In the genomic region with DNA sequence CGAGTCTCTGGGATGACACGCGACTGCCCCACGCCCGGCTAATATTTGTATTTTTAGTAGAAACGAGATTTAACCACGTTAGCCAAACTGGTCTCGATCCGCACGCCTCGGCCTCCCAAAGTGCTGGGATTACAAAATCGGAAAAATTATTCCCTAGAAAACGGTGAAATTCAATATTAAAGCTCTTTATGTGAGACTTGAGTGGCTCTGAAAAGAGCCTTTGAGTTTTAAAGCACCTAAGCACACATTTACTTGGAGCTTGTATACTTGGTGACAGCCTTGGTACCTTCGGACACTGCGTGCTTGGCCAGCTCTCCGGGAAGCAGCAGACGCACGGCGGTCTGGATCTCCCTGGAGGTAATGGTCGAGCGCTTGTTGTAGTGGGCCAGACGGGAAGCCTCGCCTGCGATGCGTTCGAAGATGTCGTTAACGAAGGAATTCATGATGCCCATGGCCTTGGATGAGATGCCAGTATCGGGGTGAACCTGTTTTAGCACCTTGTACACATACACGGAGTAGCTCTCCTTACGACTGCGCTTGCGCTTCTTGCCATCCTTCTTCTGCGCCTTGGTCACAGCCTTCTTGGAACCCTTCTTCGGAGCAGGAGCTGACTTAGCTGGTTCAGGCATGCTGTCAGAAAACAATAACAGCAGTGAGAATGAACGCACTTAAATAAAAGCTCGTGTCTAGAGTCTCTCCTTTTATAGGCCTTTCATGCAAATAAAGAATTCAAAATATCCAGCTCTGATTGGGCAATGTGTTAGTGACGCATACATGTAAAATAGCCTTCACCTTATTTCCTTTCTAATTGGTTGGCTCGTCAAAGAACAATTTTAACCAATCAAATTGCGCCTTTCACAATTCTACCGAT, we compare ENCODE assay signal across 8 cellular contexts.
A peak's percentile ranks its signal among the peaks of the same experiment; 100 is the strongest.
DNase-seq lines count a peak whose midpoint lies in the region; ATAC-seq and TF ChIP-seq lines count a peak whose summit lies in the region.

No MANE protein-coding gene starts in this region.

- TF ChIP-seq CTCF in AG09319 (IDR thresholded peaks at IDR 0.05; ENCODE audit: low read depth, low read length), result no peak

- ATAC-seq in GM18907 (IDR thresholded peaks at IDR 0.05; ENCODE audit: unreplicated experiment), result peak; percentile 80
- peak; percentile 74 for ATAC-seq in HG03108 (IDR thresholded peaks at IDR 0.05; ENCODE audit: unreplicated experiment)

- peak; percentile 98 for DNase-seq in AG09319 (ENCODE audit: extremely low read depth, low read depth)
- DNase-seq in NCI-H2227 treated with DMSO at 0.1 percent for 48 hours (lab: John Stamatoyannopoulos, UW), result peak; percentile 99
- peak; percentile 77 for DNase-seq in activated CD4-positive, CD25-positive, alpha-beta regulatory T cell treated with anti-CD3 and anti-CD28 coated beads, Interleukin-2, amount 50 U/mL, for 72 hours
- DNase-seq in dedifferentiated amniotic fluid mesenchymal stem cell (ENCODE audit: extremely low spot score), result peak; percentile 99
- DNase-seq in kidney tubule cell (ENCODE audit: low spot score), result peak; percentile 99
- DNase-seq in stimulated activated CD4-positive, alpha-beta T cell treated with anti-CD3 and anti-CD28 coated beads, Interleukin-4, amount 100 ng/mL, for 24 hours, result peak; percentile 78

Comparison
In these comparisons a context has a peak if more than half of its experiments do, and no peak if none do; other contexts are left out.
1. Peak in every context shown above with its lines: DNase-seq and ATAC-seq.